Comparison of ENCODE assay signal across 8 cellular contexts in genomic region chr20:3156811-3157619, GRCh38. TPM values are rescaled to one million over a fixed set of nuclear protein-coding genes. Genes with fewer than 3 reads are reported as not detected.
DNase-seq lines count a peak whose midpoint lies in the region; ATAC-seq and TF ChIP-seq lines count a peak whose summit lies in the region.

No MANE protein-coding gene starts in this region.

- peak; percentile 76 for ATAC-seq in GM18511 (IDR thresholded peaks at IDR 0.05; ENCODE audit: unreplicated experiment)
- ATAC-seq in HG02623 (IDR thresholded peaks at IDR 0.05; ENCODE audit: unreplicated experiment) = peak; percentile 66
- no peak for ATAC-seq in HG03025 (IDR thresholded peaks at IDR 0.05; ENCODE audit: low FRiP score, unreplicated experiment)

- H3K4me3 Mint-ChIP-seq in T-helper 2 cell treated with Interferon-gamma antibody and Interleukin-4, amounts not matched to agents 5 μg/mL and 100 μg/mL, for 36 hours = peak overlapping the region; percentile 98
- peak overlapping the region; percentile 63 for H3K4me3 Mint-ChIP-seq in mesothelial cell of epicardium

- TF ChIP-seq CTCF in mesothelial cell of epicardium (IDR thresholded peaks at IDR 0.05; ENCODE audit: unreplicated experiment) = no peak

- peaks cover 24% of the 10 kb centered on the region for H3K36me3 Mint-ChIP-seq in T-helper 2 cell treated with Interferon-gamma antibody and Interleukin-4, amounts not matched to agents 5 μg/mL and 100 μg/mL, for 36 hours (ENCODE audit: low read depth)
- H3K36me3 Mint-ChIP-seq in mesothelial cell of epicardium = peaks cover 5% of the 10 kb centered on the region

- H3K27ac Mint-ChIP-seq in T-helper 2 cell treated with Interferon-gamma antibody and Interleukin-4, amounts not matched to agents 5 μg/mL and 100 μg/mL, for 36 hours = peak overlapping the region; percentile 85
- H3K27ac Mint-ChIP-seq in mesothelial cell of epicardium = peak overlapping the region; percentile 71

- peak; percentile 13 for DNase-seq in T-helper 2 cell treated with Interferon-gamma antibody and Interleukin-4, amounts not matched to agents 5 μg/mL and 100 μg/mL, for 36 hours (ENCODE audit: low spot score)
- no peak for DNase-seq in mesothelial cell of epicardium (ENCODE audit: low spot score in 2 of 2, unreplicated experiment in 2 of 2)
- no peak for DNase-seq in COR-L47 (lab: John Stamatoyannopoulos, UW)
- no peak for DNase-seq in activated gamma-delta T cell (lab: John Stamatoyannopoulos, UW)
- DNase-seq in NCI-H1092 (lab: John Stamatoyannopoulos, UW) = no peak

- no peaks in the 10 kb centered on the region for H3K9me3 Mint-ChIP-seq in T-helper 2 cell treated with Interferon-gamma antibody and Interleukin-4, amounts not matched to agents 5 μg/mL and 100 μg/mL, for 36 hours
- H3K9me3 Mint-ChIP-seq in mesothelial cell of epicardium = no peaks in the 10 kb centered on the region

- no peaks in the 10 kb centered on the region for H3K27me3 Mint-ChIP-seq in T-helper 2 cell treated with Interferon-gamma antibody and Interleukin-4, amounts not matched to agents 5 μg/mL and 100 μg/mL, for 36 hours (ENCODE audit: low read depth)
- H3K27me3 Mint-ChIP-seq in mesothelial cell of epicardium (ENCODE audit: low read depth) = no peaks in the 10 kb centered on the region

- peaks cover 37% of the 10 kb centered on the region for H3K4me1 Mint-ChIP-seq in T-helper 2 cell treated with Interferon-gamma antibody and Interleukin-4, amounts not matched to agents 5 μg/mL and 100 μg/mL, for 36 hours (ENCODE audit: low read depth)
- peaks cover 27% of the 10 kb centered on the region for H3K4me1 Mint-ChIP-seq in mesothelial cell of epicardium

RNA-seq across cellular contexts. Expression of gene FASTKD5, which starts 2.6 kb away (rescaled TPM):
- total RNA-seq in mesothelial cell of epicardium = 19.1 to 19.8 TPM (median 19.7 TPM) in 3 replicates

RNA-seq across cellular contexts. Expression of gene UBOX5, which starts 2.6 kb away (rescaled TPM):
- 11.6 to 12.3 TPM (median 11.6 TPM) in 3 replicates for total RNA-seq in mesothelial cell of epicardium

RNA-seq across cellular contexts. Expression of gene LZTS3, which starts 16.3 kb away (rescaled TPM):
- 14.1 to 15.1 TPM (median 14.2 TPM) in 3 replicates for total RNA-seq in mesothelial cell of epicardium

RNA-seq across cellular contexts. Expression of gene DDRGK1, which starts 47.5 kb away (rescaled TPM):
- total RNA-seq in mesothelial cell of epicardium = 62.7 to 63.0 TPM (median 63.0 TPM) in 3 replicates

RNA-seq across cellular contexts. Expression of gene ITPA, which starts 52.3 kb away (rescaled TPM):
- 54.7 to 59.3 TPM (median 57.6 TPM) in 3 replicates for total RNA-seq in mesothelial cell of epicardium
